Comparison of ENCODE assay signal across 8 cellular contexts in genomic region chr12:49369723-49370145, GRCh38. TPM values are rescaled to one million over a fixed set of nuclear protein-coding genes. Genes with fewer than 3 reads are reported as not detected.
DNase-seq lines count a peak whose midpoint lies in the region; ATAC-seq and TF ChIP-seq lines count a peak whose summit lies in the region.

No MANE protein-coding gene starts in this region.

- no peak overlapping the region for H3K56ac ChIP-seq in H9 (ENCODE audit: insufficient read length, low read depth, low read length)

- no peak overlapping the region for H3K23ac ChIP-seq in H9 (ENCODE audit: insufficient read length, low read depth, low read length)

- H4K5ac ChIP-seq in H9 (ENCODE audit: insufficient read length, low read depth, low read length): no peak overlapping the region

- H2BK12ac ChIP-seq in H9 (ENCODE audit: insufficient read length, low read depth, low read length): no peak overlapping the region

- H3K36me3 Mint-ChIP-seq in H9 (ENCODE audit: insufficient read depth in 1 of 3, low read depth in 3 of 3): peaks cover 0 to 6% (median 5%) of the 10 kb centered on the region in 3 experiments; a peak in 3 of 7 replicates
- H3K36me3 Mint-ChIP-seq in activated CD8-positive, alpha-beta T cell treated with anti-CD3 and anti-CD28 coated beads, Interleukin-2, amount 10 ng/mL, durations not matched to agents 7 days and 5 days (ENCODE audit: low read depth): no peaks in the 10 kb centered on the region

- peak; percentile 56 for TF ChIP-seq CTCF in H9 (conservative IDR thresholded peaks at IDR 0.05)

- H3K9me3 Mint-ChIP-seq in stimulated activated naive CD8-positive, alpha-beta T cell treated with anti-CD3 and anti-CD28 coated beads, Interleukin-15, amount 100 ng/mL, for 72 hours: no peaks in the 10 kb centered on the region
- H3K9me3 Mint-ChIP-seq in H9: no peaks in the 10 kb centered on the region
- H3K9me3 Mint-ChIP-seq in activated CD8-positive, alpha-beta T cell treated with anti-CD3 and anti-CD28 coated beads, Interleukin-2, amount 10 ng/mL, durations not matched to agents 7 days and 5 days (ENCODE audit: insufficient read depth): no peaks in the 10 kb centered on the region

- H3K4ac ChIP-seq in H9 (ENCODE audit: low read depth, low read length): no peak overlapping the region

- DNase-seq in stimulated activated naive CD8-positive, alpha-beta T cell treated with anti-CD3 and anti-CD28 coated beads, Interleukin-15, Interleukin-2, amounts not matched to agents 100 U/mL and 50 U/mL, for 24 hours: peak; percentile 38
- no peak for DNase-seq in stimulated activated naive CD8-positive, alpha-beta T cell treated with anti-CD3 and anti-CD28 coated beads, Interleukin-15, amount 100 ng/mL, for 72 hours
- DNase-seq in H9 (peak; percentile 49), NCI-H1694 treated with DMSO at 0.1 percent for 48 hours (lab: John Stamatoyannopoulos, UW) (peak; percentile 17), iris pigment epithelial cell (ENCODE audit: low read depth) (peak; percentile 64), NCI-H1092 treated with DMSO at 0.1 percent for 48 hours (lab: John Stamatoyannopoulos, UW) (no peak), NCI-H1436 (lab: John Stamatoyannopoulos, UW) (no peak)
- peak; percentile 46 for DNase-seq in activated CD8-positive, alpha-beta T cell treated with anti-CD3 and anti-CD28 coated beads, Interleukin-2, amount 10 ng/mL, durations not matched to agents 7 days and 5 days

- H3K27ac Mint-ChIP-seq in stimulated activated naive CD8-positive, alpha-beta T cell treated with anti-CD3 and anti-CD28 coated beads, Interleukin-15, amount 100 ng/mL, for 72 hours: no peak overlapping the region
- H3K27ac Mint-ChIP-seq in H9: peak overlapping the region in 1 of 3 experiments; percentile 28; a peak in 1 of 7 replicates
- H3K27ac Mint-ChIP-seq in activated CD8-positive, alpha-beta T cell treated with anti-CD3 and anti-CD28 coated beads, Interleukin-2, amount 10 ng/mL, durations not matched to agents 7 days and 5 days: no peak overlapping the region

- CTCF ChIA-PET in activated CD8-positive, alpha-beta T cell treated with anti-CD3 and anti-CD28 coated beads, Interleukin-2, amount 10 ng/mL, durations not matched to agents 7 days and 5 days (lab: Charles Lee): interaction anchor here (1.0 to 7.1 kb wide), 5 partner anchors 12 to 144 kb away, joined by 3 to 84 read pairs (median 5); no protein-coding TSS in a partner anchor

- H4K20me1 ChIP-seq in H9 (ENCODE audit: control insufficient read depth, insufficient read depth, insufficient read length): no peaks in the 10 kb centered on the region

- no peak for ATAC-seq in stimulated activated naive CD8-positive, alpha-beta T cell treated with anti-CD3 and anti-CD28 coated beads, Interleukin-15, Interleukin-2, amounts not matched to agents 100 U/mL and 50 U/mL, for 24 hours
- no peak for ATAC-seq in stimulated activated naive CD8-positive, alpha-beta T cell treated with anti-CD3 and anti-CD28 coated beads, Interleukin-15, amount 100 ng/mL, for 72 hours
- ATAC-seq in activated CD8-positive, alpha-beta T cell treated with anti-CD3 and anti-CD28 coated beads, Interleukin-2, amount 10 ng/mL, durations not matched to agents 7 days and 5 days: no peak

- H3K4me1 ChIP-seq in H9 (ENCODE audit: insufficient read depth, low read length): no peaks in the 10 kb centered on the region; the same call in 1 of the 2 replicates

- no peak overlapping the region for H3K18ac ChIP-seq in H9 (ENCODE audit: insufficient read length, low read depth, low read length)

- H3K4me3 Mint-ChIP-seq in stimulated activated naive CD8-positive, alpha-beta T cell treated with anti-CD3 and anti-CD28 coated beads, Interleukin-15, amount 100 ng/mL, for 72 hours: no peak overlapping the region
- H3K4me3 Mint-ChIP-seq in H9: peak overlapping the region in 1 of 2 experiments; percentile 65; a peak in 2 of 5 replicates
- no peak overlapping the region for H3K4me3 Mint-ChIP-seq in activated CD8-positive, alpha-beta T cell treated with anti-CD3 and anti-CD28 coated beads, Interleukin-2, amount 10 ng/mL, durations not matched to agents 7 days and 5 days

- POLR2A ChIA-PET in activated CD8-positive, alpha-beta T cell treated with anti-CD3 and anti-CD28 coated beads, Interleukin-2, amount 10 ng/mL, durations not matched to agents 7 days and 5 days (lab: Charles Lee): no interaction called here

- peaks cover 2% of the 10 kb centered on the region for H3K79me1 ChIP-seq in H9 (ENCODE audit: insufficient read depth, low read depth, low read length, poor library complexity, severe bottlenecking)

- no peak overlapping the region for H4K91ac ChIP-seq in H9 (ENCODE audit: insufficient read length, low read depth, low read length)

- H3K27me3 ChIP-seq in H9 (ENCODE audit: insufficient read depth, low read length): 0 out of 2 replicates have a peak, but pooled peaks cover 2% of the 10 kb centered on the region

- H2BK120ac ChIP-seq in H9 (ENCODE audit: low read depth, low read length, poor library complexity, severe bottlenecking): no peak overlapping the region

- H3K4me1 Mint-ChIP-seq in stimulated activated naive CD8-positive, alpha-beta T cell treated with anti-CD3 and anti-CD28 coated beads, Interleukin-15, amount 100 ng/mL, for 72 hours: peaks cover 44% of the 10 kb centered on the region
- peaks cover 18 to 28% of the 10 kb centered on the region in 2 experiments for H3K4me1 Mint-ChIP-seq in H9
- peaks cover 38% of the 10 kb centered on the region for H3K4me1 Mint-ChIP-seq in activated CD8-positive, alpha-beta T cell treated with anti-CD3 and anti-CD28 coated beads, Interleukin-2, amount 10 ng/mL, durations not matched to agents 7 days and 5 days (ENCODE audit: low read depth)

- H2AFZ ChIP-seq in H9 (ENCODE audit: low read length): no peak overlapping the region

- H3K79me2 ChIP-seq in H9 (ENCODE audit: insufficient read depth, low read length): peaks cover 7% of the 10 kb centered on the region; the same call in 1 of the 2 replicates

- no peaks in the 10 kb centered on the region for H3K9me3 ChIP-seq in H9 (ENCODE audit: control insufficient read depth, low read depth, low read length)

- no peak overlapping the region for H4K8ac ChIP-seq in H9 (replicated peaks; ENCODE audit: insufficient read length, low read depth, low read length)

- no peak overlapping the region for H2BK15ac ChIP-seq in H9 (ENCODE audit: low read depth, low read length)

- peaks cover 4% of the 10 kb centered on the region for H3K23me2 ChIP-seq in H9 (ENCODE audit: insufficient read length, low read depth, low read length, poor library complexity, severe bottlenecking)

- H2AK5ac ChIP-seq in H9 (ENCODE audit: insufficient read length, low read length): no peak overlapping the region

- no peak overlapping the region for H2BK20ac ChIP-seq in H9 (ENCODE audit: low read depth, low read length, poor library complexity, severe bottlenecking)

- H3K14ac ChIP-seq in H9 (ENCODE audit: insufficient read depth, low read length): no peak overlapping the region

- no peak overlapping the region for H2BK5ac ChIP-seq in H9 (ENCODE audit: insufficient read length, low read length)

- no peaks in the 10 kb centered on the region for H3K27me3 Mint-ChIP-seq in stimulated activated naive CD8-positive, alpha-beta T cell treated with anti-CD3 and anti-CD28 coated beads, Interleukin-15, amount 100 ng/mL, for 72 hours
- peaks cover 10% of the 10 kb centered on the region for H3K27me3 Mint-ChIP-seq in H9 (ENCODE audit: low read depth)
- no peaks in the 10 kb centered on the region for H3K27me3 Mint-ChIP-seq in activated CD8-positive, alpha-beta T cell treated with anti-CD3 and anti-CD28 coated beads, Interleukin-2, amount 10 ng/mL, durations not matched to agents 7 days and 5 days (ENCODE audit: low read depth)

- H3T11ph ChIP-seq in H9 (ENCODE audit: low read length): no peak overlapping the region

- no peak overlapping the region for H3K9ac ChIP-seq in H9 (ENCODE audit: extremely low read depth, insufficient read length, low read length)

- no peak overlapping the region for H3K4me2 ChIP-seq in H9 (ENCODE audit: insufficient read depth, insufficient read length, low read length)

- H3K27ac ChIP-seq in H9 (ENCODE audit: insufficient read length, low read depth, low read length): no peak overlapping the region

- WGBS in H9 (ENCODE audit: extremely low coverage, insufficient read length, low lambda C conversion rate): no CpG with 5 or more reads among the region's 5 CpGs

RNA-seq across cellular contexts. Expression of gene SPATS2, which starts 2.5 kb away (rescaled TPM):
- total RNA-seq in H9 (2021): 16.0 and 17.1 TPM in 2 replicates
- total RNA-seq in activated CD8-positive, alpha-beta T cell treated with anti-CD3 and anti-CD28 coated beads, Interleukin-2, amount 10 ng/mL, durations not matched to agents 7 days and 5 days: 10 to 100 TPM; 12.9 to 13.0 TPM

RNA-seq across cellular contexts. Expression of gene DNAJC22, which starts 23.0 kb away (rescaled TPM):
- total RNA-seq in H9 (2021): 2.6 and 3.2 TPM in 2 replicates
- total RNA-seq in activated CD8-positive, alpha-beta T cell treated with anti-CD3 and anti-CD28 coated beads, Interleukin-2, amount 10 ng/mL, durations not matched to agents 7 days and 5 days: under 1 TPM in 1 of 2 experiments, not detected in 1; 0.29 TPM

RNA-seq across cellular contexts. Expression of gene C1QL4, which starts 32.7 kb away (rescaled TPM):
- 1.2 and 1.9 TPM in 2 replicates for total RNA-seq in H9 (2021)
- total RNA-seq in activated CD8-positive, alpha-beta T cell treated with anti-CD3 and anti-CD28 coated beads, Interleukin-2, amount 10 ng/mL, durations not matched to agents 7 days and 5 days: not detected

RNA-seq across cellular contexts. Expression of gene TROAP, which starts 46.7 kb away (rescaled TPM):
- total RNA-seq in H9 (2021): 70.5 and 75.3 TPM in 2 replicates
- 100 to 1,000 TPM; 107 to 111 TPM for total RNA-seq in activated CD8-positive, alpha-beta T cell treated with anti-CD3 and anti-CD28 coated beads, Interleukin-2, amount 10 ng/mL, durations not matched to agents 7 days and 5 days

Comparison
In these comparisons a context has a peak if more than half of its experiments do, and no peak if none do; other contexts are left out.
1. DNase-seq: peak in stimulated activated naive CD8-positive, alpha-beta T cell treated with anti-CD3 and anti-CD28 coated beads, Interleukin-15, Interleukin-2, amounts not matched to agents 100 U/mL and 50 U/mL, for 24 hours (single experiment), H9 (single experiment), NCI-H1694 treated with DMSO at 0.1 percent for 48 hours (single experiment), activated CD8-positive, alpha-beta T cell treated with anti-CD3 and anti-CD28 coated beads, Interleukin-2, amount 10 ng/mL, durations not matched to agents 7 days and 5 days (single experiment) and iris pigment epithelial cell (single experiment); none in stimulated activated naive CD8-positive, alpha-beta T cell treated with anti-CD3 and anti-CD28 coated beads, Interleukin-15, amount 100 ng/mL, for 72 hours (0 of 2), NCI-H1092 treated with DMSO at 0.1 percent for 48 hours (single experiment) and NCI-H1436 (single experiment).